13 cellular contexts compared by ENCODE assay signal in the genomic region with DNA sequence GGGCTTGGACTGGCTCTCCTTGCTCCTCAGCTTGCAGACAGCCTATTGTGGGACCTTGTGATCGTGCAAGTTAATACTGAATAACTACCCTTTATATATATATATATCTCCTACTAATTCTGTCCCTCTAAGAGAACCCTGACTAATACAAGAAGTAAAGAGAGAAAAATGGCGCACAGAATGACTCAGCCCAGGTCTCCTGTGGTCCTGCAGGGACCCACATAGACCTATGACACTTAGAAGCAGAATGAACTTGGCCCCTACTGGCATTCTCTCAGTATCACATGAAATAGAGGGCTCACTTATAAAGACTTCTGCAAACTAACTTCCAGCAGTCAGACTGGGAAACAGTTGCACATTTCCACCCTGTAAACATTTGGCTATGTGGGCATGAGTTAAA.
DNase-seq lines count a peak whose midpoint lies in the region; ATAC-seq lines count a peak whose summit lies in the region.
"Had no signal": no experiment of that assay in that cellular context is flagged by ENCODE, and none has a peak within 500 bp of the region (broad histone marks: within the 10 kb centered on the region; RNA-seq: fewer than 3 reads in every experiment).

No MANE protein-coding gene starts in this region.

- H3K4me1 ChIP-seq in right cardiac atrium (ENCODE audit: control insufficient read depth, insufficient read depth, low read length), result no peaks in the 10 kb centered on the region
- H3K4me1 ChIP-seq: prostate gland, stomach had no signal

- ATAC-seq in GM18520 (IDR thresholded peaks at IDR 0.05; ENCODE audit: unreplicated experiment), result peak; percentile 100
- ATAC-seq in GM19467 (IDR thresholded peaks at IDR 0.05; ENCODE audit: unreplicated experiment), result peak; percentile 71
- peak; percentile 99 for ATAC-seq in HG02852 (IDR thresholded peaks at IDR 0.05; ENCODE audit: unreplicated experiment)
- ATAC-seq in HG03469 (IDR thresholded peaks at IDR 0.05; ENCODE audit: unreplicated experiment), result peak; percentile 99
- no peak for ATAC-seq in right cardiac atrium

- H3K27me3 ChIP-seq in right cardiac atrium (ENCODE audit: control insufficient read depth, insufficient read depth), result no peaks in the 10 kb centered on the region
- H3K27me3 ChIP-seq: stomach had no signal

- 97% methylated on average over 2 of the region's 2 CpGs for WGBS in right cardiac atrium

- H3K4me3 ChIP-seq in right cardiac atrium (ENCODE audit: low read length), result no peak overlapping the region
- H3K4me3 ChIP-seq: prostate gland, stomach had no signal

- no peak overlapping the region for H3K27ac ChIP-seq in right cardiac atrium (ENCODE audit: low read length)
- H3K27ac ChIP-seq: prostate gland, stomach had no signal

- H3K9me3 ChIP-seq in right cardiac atrium (ENCODE audit: control insufficient read depth, low read length), result no peaks in the 10 kb centered on the region
- H3K9me3 ChIP-seq: prostate gland, stomach had no signal

- DNase-seq in NCI-H226 (no peak), right cardiac atrium (no peak), NCI-H1930 (lab: John Stamatoyannopoulos, UW) (no peak)
- no peak for DNase-seq in stimulated activated CD4-positive, alpha-beta T cell treated with anti-CD3 and anti-CD28 coated beads, Interleukin-4, amount 100 ng/mL, for 1 hour
- DNase-seq: activated CD4-positive, alpha-beta T cell treated with anti-CD3 and anti-CD28 coated beads for 48 hours; effector memory CD4-positive, alpha-beta T cell; NCI-H2081; stomach had no signal

- intact Hi-C loops in right cardiac atrium (cut with DNase I), result no loop called here

Comparison
In these comparisons a context has a peak if more than half of its experiments do, and no peak if none do; other contexts are left out.
1. ATAC-seq: peak in GM18520 (single experiment), GM19467 (single experiment), HG02852 (single experiment) and HG03469 (single experiment); none in right cardiac atrium (0 of 2).